1 cellular context compared by ENCODE assay signal in genomic region chr5:138542956-138543729, GRCh38.
TF ChIP-seq lines count a peak whose summit lies in the region.

Gene ETF1 (minus strand): TSS chr5:138543236. CDS start chr5:138542918, 318 bp downstream.

TF ChIP-seq in K562, 482 proteins besides CTCF, POLR2A, EP300 and RAD21 (continued from another document):
- TF ChIP-seq THAP12 (CRISPR knock-in tag; IDR thresholded peaks at IDR 0.05): peak; percentile 87
- TF ChIP-seq CTBP1 (IDR thresholded peaks at IDR 0.05; ENCODE audit: borderline replicate concordance): peak; percentile 64; the same call in 1 of the 2 replicates
- TF ChIP-seq, protein P1, sequence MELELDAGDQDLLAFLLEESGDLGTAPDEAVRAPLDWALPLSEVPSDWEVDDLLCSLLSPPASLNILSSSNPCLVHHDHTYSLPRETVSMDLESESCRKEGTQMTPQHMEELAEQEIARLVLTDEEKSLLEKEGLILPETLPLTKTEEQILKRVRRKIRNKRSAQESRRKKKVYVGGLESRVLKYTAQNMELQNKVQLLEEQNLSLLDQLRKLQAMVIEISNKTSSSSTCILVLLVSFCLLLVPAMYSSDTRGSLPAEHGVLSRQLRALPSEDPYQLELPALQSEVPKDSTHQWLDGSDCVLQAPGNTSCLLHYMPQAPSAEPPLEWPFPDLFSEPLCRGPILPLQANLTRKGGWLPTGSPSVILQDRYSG (tag; conservative IDR thresholded peaks at IDR 0.05; ENCODE audit: low read depth): no peak
- TF ChIP-seq, protein P2, sequence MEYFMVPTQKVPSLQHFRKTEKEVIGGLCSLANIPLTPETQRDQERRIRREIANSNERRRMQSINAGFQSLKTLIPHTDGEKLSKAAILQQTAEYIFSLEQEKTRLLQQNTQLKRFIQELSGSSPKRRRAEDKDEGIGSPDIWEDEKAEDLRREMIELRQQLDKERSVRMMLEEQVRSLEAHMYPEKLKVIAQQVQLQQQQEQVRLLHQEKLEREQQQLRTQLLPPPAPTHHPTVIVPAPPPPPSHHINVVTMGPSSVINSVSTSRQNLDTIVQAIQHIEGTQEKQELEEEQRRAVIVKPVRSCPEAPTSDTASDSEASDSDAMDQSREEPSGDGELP (CRISPR knock-in tag; IDR thresholded peaks at IDR 0.05; ENCODE audit: borderline replicate concordance): peak; percentile 99
- peak; percentile 55 to 73; a peak in 3 of 4 replicates for TF ChIP-seq FOXK2 (conservative IDR thresholded peaks at IDR 0.05 in 1 of 2, IDR thresholded peaks at IDR 0.05 in 1 of 2; ENCODE audit: low read depth in 2 of 2)
- no peak for TF ChIP-seq RFX5 (IDR thresholded peaks at IDR 0.05; ENCODE audit: low read depth, low read length)
- TF ChIP-seq HDAC2 (IDR thresholded peaks at IDR 0.05): 0 out of 2 replicates have a peak, but pooled peaks have one; percentile 19
- TF ChIP-seq, protein P3, sequence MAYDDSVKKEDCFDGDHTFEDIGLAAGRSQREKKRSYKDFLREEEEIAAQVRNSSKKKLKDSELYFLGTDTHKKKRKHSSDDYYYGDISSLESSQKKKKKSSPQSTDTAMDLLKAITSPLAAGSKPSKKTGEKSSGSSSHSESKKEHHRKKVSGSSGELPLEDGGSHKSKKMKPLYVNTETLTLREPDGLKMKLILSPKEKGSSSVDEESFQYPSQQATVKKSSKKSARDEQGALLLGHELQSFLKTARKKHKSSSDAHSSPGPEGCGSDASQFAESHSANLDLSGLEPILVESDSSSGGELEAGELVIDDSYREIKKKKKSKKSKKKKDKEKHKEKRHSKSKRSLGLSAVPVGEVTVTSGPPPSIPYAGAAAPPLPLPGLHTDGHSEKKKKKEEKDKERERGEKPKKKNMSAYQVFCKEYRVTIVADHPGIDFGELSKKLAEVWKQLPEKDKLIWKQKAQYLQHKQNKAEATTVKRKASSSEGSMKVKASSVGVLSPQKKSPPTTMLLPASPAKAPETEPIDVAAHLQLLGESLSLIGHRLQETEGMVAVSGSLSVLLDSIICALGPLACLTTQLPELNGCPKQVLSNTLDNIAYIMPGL (CRISPR knock-in tag; IDR thresholded peaks at IDR 0.05): no peak
- TF ChIP-seq PHF8 (IDR thresholded peaks at IDR 0.05; ENCODE audit: borderline replicate concordance, low read length): peak; percentile 79
- peak; percentile 95 for TF ChIP-seq POLR2G (IDR thresholded peaks at IDR 0.05; ENCODE audit: low read depth, low read length)
- no peak; a peak in 1 of 4 replicates for TF ChIP-seq NONO (IDR thresholded peaks at IDR 0.05; ENCODE audit: low read depth in 2 of 2, low read length in 1 of 2)
- TF ChIP-seq PRMT5 (CRISPR knock-in tag; IDR thresholded peaks at IDR 0.05): no peak
- TF ChIP-seq SIN3B (IDR thresholded peaks at IDR 0.05; ENCODE audit: low read depth): peak; percentile 85
- 0 out of 2 replicates have a peak, but pooled peaks have one; percentile 27 for TF ChIP-seq ZNF589 (CRISPR knock-in tag; IDR thresholded peaks at IDR 0.05; ENCODE audit: low read depth)
- TF ChIP-seq, protein P4, sequence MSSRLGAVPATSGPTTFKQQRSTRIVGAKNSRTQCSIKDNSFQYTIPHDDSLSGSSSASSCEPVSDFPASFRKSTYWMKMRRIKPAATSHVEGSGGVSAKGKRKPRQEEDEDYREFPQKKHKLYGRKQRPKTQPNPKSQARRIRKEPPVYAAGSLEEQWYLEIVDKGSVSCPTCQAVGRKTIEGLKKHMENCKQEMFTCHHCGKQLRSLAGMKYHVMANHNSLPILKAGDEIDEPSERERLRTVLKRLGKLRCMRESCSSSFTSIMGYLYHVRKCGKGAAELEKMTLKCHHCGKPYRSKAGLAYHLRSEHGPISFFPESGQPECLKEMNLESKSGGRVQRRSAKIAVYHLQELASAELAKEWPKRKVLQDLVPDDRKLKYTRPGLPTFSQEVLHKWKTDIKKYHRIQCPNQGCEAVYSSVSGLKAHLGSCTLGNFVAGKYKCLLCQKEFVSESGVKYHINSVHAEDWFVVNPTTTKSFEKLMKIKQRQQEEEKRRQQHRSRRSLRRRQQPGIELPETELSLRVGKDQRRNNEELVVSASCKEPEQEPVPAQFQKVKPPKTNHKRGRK (tag; IDR thresholded peaks at IDR 0.05): no peak
- TF ChIP-seq ZNF696 (CRISPR knock-in tag; conservative IDR thresholded peaks at IDR 0.05): no peak
- TF ChIP-seq TAF7 (tag; IDR thresholded peaks at IDR 0.05): peak; percentile 80
- peak; percentile 90 for TF ChIP-seq NFYB (IDR thresholded peaks at IDR 0.05; ENCODE audit: extremely low read depth, insufficient read length)
- no peak for TF ChIP-seq ZNF324 (CRISPR knock-in tag; IDR thresholded peaks at IDR 0.05)
- peak; percentile 88 for TF ChIP-seq USF2 (CRISPR knock-in tag; IDR thresholded peaks at IDR 0.05)
- no peak for TF ChIP-seq SLC30A9 (CRISPR knock-in tag; IDR thresholded peaks at IDR 0.05)
- peak; percentile 5; the same call in 1 of the 2 replicates for TF ChIP-seq BHLHE40 (IDR thresholded peaks at IDR 0.05; ENCODE audit: low read length)
- peak; percentile 76 for TF ChIP-seq ESRRA (IDR thresholded peaks at IDR 0.05; ENCODE audit: borderline replicate concordance, low read depth)
- no peak for TF ChIP-seq MEIS2 (IDR thresholded peaks at IDR 0.05; ENCODE audit: partially characterized antibody)
- TF ChIP-seq SMAD3 (CRISPR knock-in tag; conservative IDR thresholded peaks at IDR 0.05): no peak; the same call in 1 of the 2 replicates
- TF ChIP-seq HDAC8 (tag; IDR thresholded peaks at IDR 0.05): no peak
- no peak; the same call in 1 of the 2 replicates for TF ChIP-seq SMARCE1 (IDR thresholded peaks at IDR 0.05)
- no peak for TF ChIP-seq PCBP2 (IDR thresholded peaks at IDR 0.05; ENCODE audit: low read depth, low read length, poor library complexity, severe bottlenecking)
- TF ChIP-seq ZBTB2 (IDR thresholded peaks at IDR 0.05): no peak; the same call in 1 of the 2 replicates
- TF ChIP-seq SRSF9 (IDR thresholded peaks at IDR 0.05; ENCODE audit: borderline replicate concordance, low read depth, low read length): no peak
- TF ChIP-seq SREBF1 (IDR thresholded peaks at IDR 0.05; ENCODE audit: borderline replicate concordance, low read depth, low read length): no peak
- TF ChIP-seq ZNF57 (CRISPR knock-in tag; IDR thresholded peaks at IDR 0.05): no peak
- peak; percentile 90; the same call in 1 of the 2 replicates for TF ChIP-seq NKRF (IDR thresholded peaks at IDR 0.05; ENCODE audit: borderline replicate concordance)
- TF ChIP-seq COPS2 (conservative IDR thresholded peaks at IDR 0.05): no peak
- TF ChIP-seq ELF1 (tag; IDR thresholded peaks at IDR 0.05): peak; percentile 97
- peak; percentile 49 for TF ChIP-seq U2AF1 (optimal IDR thresholded peaks at IDR 0.05; ENCODE audit: low read depth, low read length)
- peak; percentile 80; the same call in 1 of the 2 replicates for TF ChIP-seq FOXP1 (CRISPR knock-in tag; IDR thresholded peaks at IDR 0.05)
- no peak for TF ChIP-seq ZNF316 (IDR thresholded peaks at IDR 0.05)
- no peak for TF ChIP-seq RHOXF2B (CRISPR knock-in tag; conservative IDR thresholded peaks at IDR 0.05)
